In the genomic region with DNA sequence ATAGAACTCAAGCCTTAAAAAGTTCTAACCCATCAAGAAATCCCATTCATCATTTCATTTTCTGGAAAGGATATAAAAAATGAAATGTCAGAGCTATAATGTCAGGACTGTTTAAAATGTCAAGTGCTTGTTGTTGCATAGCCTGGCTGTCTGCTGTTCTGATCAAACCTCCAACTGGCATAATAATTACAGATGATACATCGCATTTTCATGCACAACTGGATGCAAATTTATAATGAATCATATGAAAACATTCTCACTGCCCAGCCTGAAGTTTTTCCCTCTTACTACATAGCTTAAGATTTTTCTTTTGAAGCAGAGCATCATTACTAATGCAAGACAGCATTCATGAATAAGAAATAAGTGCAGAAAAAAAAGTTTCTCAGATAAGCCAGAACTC, we compare ENCODE assay signal across 2 cellular contexts.
TF ChIP-seq lines count a peak whose summit lies in the region.

No MANE protein-coding gene starts in this region.

TF ChIP-seq in IMR-90, 13 proteins besides CTCF, POLR2A, EP300 and RAD21 (continued from another document):
- TF ChIP-seq, protein P1, sequence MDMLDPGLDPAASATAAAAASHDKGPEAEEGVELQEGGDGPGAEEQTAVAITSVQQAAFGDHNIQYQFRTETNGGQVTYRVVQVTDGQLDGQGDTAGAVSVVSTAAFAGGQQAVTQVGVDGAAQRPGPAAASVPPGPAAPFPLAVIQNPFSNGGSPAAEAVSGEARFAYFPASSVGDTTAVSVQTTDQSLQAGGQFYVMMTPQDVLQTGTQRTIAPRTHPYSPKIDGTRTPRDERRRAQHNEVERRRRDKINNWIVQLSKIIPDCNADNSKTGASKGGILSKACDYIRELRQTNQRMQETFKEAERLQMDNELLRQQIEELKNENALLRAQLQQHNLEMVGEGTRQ (IDR thresholded peaks at IDR 0.05; ENCODE audit: low read depth, low read length) = no peak
- TF ChIP-seq MXI1 (IDR thresholded peaks at IDR 0.05; ENCODE audit: borderline replicate concordance, low read depth, low read length) (no peak), RCOR1 (IDR thresholded peaks at IDR 0.05; ENCODE audit: insufficient replicate concordance, low read length) (no peak), FOS (IDR thresholded peaks at IDR 0.05; ENCODE audit: low read depth, low read length) (no peak), RFX5 (IDR thresholded peaks at IDR 0.05; ENCODE audit: low read depth, low read length) (no peak), NFE2L2 (IDR thresholded peaks at IDR 0.05; ENCODE audit: low read depth, low read length) (no peak), CHD1 (IDR thresholded peaks at IDR 0.05; ENCODE audit: low read depth, low read length) (no peak)
- TF ChIP-seq, protein P2, sequence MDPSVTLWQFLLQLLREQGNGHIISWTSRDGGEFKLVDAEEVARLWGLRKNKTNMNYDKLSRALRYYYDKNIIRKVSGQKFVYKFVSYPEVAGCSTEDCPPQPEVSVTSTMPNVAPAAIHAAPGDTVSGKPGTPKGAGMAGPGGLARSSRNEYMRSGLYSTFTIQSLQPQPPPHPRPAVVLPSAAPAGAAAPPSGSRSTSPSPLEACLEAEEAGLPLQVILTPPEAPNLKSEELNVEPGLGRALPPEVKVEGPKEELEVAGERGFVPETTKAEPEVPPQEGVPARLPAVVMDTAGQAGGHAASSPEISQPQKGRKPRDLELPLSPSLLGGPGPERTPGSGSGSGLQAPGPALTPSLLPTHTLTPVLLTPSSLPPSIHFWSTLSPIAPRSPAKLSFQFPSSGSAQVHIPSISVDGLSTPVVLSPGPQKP (IDR thresholded peaks at IDR 0.05; ENCODE audit: borderline replicate concordance, low read depth, low read length) = no peak

TF ChIP-seq in neural cell, 6 proteins besides CTCF, POLR2A, EP300 and RAD21 (continued from another document):
- TF ChIP-seq, protein P3, sequence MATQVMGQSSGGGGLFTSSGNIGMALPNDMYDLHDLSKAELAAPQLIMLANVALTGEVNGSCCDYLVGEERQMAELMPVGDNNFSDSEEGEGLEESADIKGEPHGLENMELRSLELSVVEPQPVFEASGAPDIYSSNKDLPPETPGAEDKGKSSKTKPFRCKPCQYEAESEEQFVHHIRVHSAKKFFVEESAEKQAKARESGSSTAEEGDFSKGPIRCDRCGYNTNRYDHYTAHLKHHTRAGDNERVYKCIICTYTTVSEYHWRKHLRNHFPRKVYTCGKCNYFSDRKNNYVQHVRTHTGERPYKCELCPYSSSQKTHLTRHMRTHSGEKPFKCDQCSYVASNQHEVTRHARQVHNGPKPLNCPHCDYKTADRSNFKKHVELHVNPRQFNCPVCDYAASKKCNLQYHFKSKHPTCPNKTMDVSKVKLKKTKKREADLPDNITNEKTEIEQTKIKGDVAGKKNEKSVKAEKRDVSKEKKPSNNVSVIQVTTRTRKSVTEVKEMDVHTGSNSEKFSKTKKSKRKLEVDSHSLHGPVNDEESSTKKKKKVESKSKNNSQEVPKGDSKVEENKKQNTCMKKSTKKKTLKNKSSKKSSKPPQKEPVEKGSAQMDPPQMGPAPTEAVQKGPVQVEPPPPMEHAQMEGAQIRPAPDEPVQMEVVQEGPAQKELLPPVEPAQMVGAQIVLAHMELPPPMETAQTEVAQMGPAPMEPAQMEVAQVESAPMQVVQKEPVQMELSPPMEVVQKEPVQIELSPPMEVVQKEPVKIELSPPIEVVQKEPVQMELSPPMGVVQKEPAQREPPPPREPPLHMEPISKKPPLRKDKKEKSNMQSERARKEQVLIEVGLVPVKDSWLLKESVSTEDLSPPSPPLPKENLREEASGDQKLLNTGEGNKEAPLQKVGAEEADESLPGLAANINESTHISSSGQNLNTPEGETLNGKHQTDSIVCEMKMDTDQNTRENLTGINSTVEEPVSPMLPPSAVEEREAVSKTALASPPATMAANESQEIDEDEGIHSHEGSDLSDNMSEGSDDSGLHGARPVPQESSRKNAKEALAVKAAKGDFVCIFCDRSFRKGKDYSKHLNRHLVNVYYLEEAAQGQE (IDR thresholded peaks at IDR 0.05; ENCODE audit: borderline replicate concordance) = no peak
